1 cellular context compared by ENCODE assay signal in the genomic region with DNA sequence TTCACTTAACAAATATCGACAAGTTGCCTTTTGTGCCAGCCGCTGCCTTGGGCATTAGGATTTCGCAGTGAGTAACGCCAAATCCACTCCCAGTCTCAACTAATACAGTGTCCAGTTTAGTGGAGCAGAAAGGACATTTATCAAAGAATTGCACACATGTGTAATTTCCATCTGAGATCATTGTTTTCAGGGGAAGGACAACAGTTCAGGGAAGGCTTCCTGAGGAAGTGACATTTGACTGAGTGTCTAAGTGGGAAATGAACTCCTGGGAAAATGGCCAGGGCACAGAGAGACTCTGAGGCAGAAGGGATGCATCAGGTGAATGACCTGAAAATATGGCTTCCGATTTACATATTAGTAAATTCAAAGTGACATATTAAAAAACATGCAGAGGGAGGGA.
TF ChIP-seq lines count a peak whose summit lies in the region.

No MANE protein-coding gene starts in this region.

TF ChIP-seq in HepG2, 621 proteins besides CTCF, POLR2A, EP300 and RAD21 (continued from another document):
- TF ChIP-seq, protein P1, sequence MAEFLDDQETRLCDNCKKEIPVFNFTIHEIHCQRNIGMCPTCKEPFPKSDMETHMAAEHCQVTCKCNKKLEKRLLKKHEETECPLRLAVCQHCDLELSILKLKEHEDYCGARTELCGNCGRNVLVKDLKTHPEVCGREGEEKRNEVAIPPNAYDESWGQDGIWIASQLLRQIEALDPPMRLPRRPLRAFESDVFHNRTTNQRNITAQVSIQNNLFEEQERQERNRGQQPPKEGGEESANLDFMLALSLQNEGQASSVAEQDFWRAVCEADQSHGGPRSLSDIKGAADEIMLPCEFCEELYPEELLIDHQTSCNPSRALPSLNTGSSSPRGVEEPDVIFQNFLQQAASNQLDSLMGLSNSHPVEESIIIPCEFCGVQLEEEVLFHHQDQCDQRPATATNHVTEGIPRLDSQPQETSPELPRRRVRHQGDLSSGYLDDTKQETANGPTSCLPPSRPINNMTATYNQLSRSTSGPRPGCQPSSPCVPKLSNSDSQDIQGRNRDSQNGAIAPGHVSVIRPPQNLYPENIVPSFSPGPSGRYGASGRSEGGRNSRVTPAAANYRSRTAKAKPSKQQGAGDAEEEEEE (CRISPR knock-in tag; IDR thresholded peaks at IDR 0.05; ENCODE audit: borderline replicate concordance) = no peak
- no peak for TF ChIP-seq ZNF275 (CRISPR knock-in tag; IDR thresholded peaks at IDR 0.05; ENCODE audit: borderline replicate concordance)
